ENCODE assay signal across 17 cellular contexts in the genomic region with DNA sequence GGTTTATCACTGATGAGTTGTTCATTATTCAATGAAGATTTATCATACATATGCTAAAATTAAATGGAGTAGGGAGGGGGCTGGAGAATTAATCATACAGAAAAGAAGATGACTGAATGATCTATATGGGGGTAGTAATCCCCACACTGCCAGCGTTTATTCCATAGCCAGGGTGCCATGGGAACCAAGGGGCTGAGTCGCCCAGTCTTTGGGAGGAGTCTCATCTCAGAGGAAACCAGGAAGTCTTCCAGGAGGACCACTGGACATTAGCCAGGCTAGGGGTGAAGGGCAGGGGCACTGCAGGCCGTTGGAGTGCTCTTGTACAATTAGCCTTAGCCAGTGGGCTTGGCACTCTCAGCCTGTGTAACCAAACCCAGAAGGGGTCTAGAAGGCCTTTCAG.
"Had no signal": no experiment of that assay in that cellular context is flagged by ENCODE, and none has a peak within 500 bp of the region (broad histone marks: within the 10 kb centered on the region; RNA-seq: fewer than 3 reads in every experiment).

No MANE protein-coding gene starts in this region.

- H3K9me3 Mint-ChIP-seq: activated CD4-positive, alpha-beta memory T cell treated with anti-CD3 and anti-CD28 coated beads for 36 hours; neural progenitor cell; stimulated activated effector memory CD8-positive, alpha-beta T cell treated with anti-CD3 and anti-CD28 coated beads, Interleukin-12 subunit alpha, Interleukin-12 subunit beta, amount 100 ng/mL, for 72 hours had no signal

- H3K27me3 ChIP-seq: left lung, neural progenitor cell, tibial artery had no signal

- H3K27ac Mint-ChIP-seq: activated CD4-positive, alpha-beta memory T cell treated with anti-CD3 and anti-CD28 coated beads for 36 hours; activated naive CD4-positive, alpha-beta T cell treated with anti-CD3 and anti-CD28 coated beads for 36 hours; activated naive CD8-positive, alpha-beta T cell treated with anti-CD3 and anti-CD28 coated beads, Interleukin-2, amount 10 ng/mL, durations not matched to agents 7 days and 5 days; mesothelial cell of epicardium; naive thymus-derived CD8-positive, alpha-beta T cell; stimulated activated effector memory CD8-positive, alpha-beta T cell treated with anti-CD3 and anti-CD28 coated beads, Interleukin-12 subunit alpha, Interleukin-12 subunit beta, amount 100 ng/mL, for 72 hours had no signal

- H3K27me3 Mint-ChIP-seq: activated CD4-positive, alpha-beta memory T cell treated with anti-CD3 and anti-CD28 coated beads for 36 hours; activated naive CD8-positive, alpha-beta T cell treated with anti-CD3 and anti-CD28 coated beads, Interleukin-2, amount 10 ng/mL, durations not matched to agents 7 days and 5 days; naive thymus-derived CD8-positive, alpha-beta T cell; stimulated activated naive CD8-positive, alpha-beta T cell treated with anti-CD3 and anti-CD28 coated beads, Interleukin-15, amount 100 ng/mL, for 72 hours had no signal

- H3K4me3 ChIP-seq: left lung, neural progenitor cell, tibial artery had no signal

- H3K36me3 ChIP-seq: left lung, neural progenitor cell, tibial artery had no signal

- H3K27ac ChIP-seq: epithelial cell of prostate, left lung, neural progenitor cell, tibial artery had no signal

- H3K4me1 ChIP-seq: neural progenitor cell, tibial artery had no signal

- H3K9me3 ChIP-seq: tibial artery had no signal

- H3K36me3 Mint-ChIP-seq: mesothelial cell of epicardium; stimulated activated effector memory CD8-positive, alpha-beta T cell treated with anti-CD3 and anti-CD28 coated beads, Interleukin-12 subunit alpha, Interleukin-12 subunit beta, amount 100 ng/mL, for 72 hours had no signal

- H3K4me3 Mint-ChIP-seq: activated CD4-positive, alpha-beta memory T cell treated with anti-CD3 and anti-CD28 coated beads for 36 hours; activated naive CD4-positive, alpha-beta T cell treated with anti-CD3 and anti-CD28 coated beads for 36 hours; activated naive CD8-positive, alpha-beta T cell treated with anti-CD3 and anti-CD28 coated beads, Interleukin-2, amount 10 ng/mL, durations not matched to agents 7 days and 5 days; mesothelial cell of epicardium; naive thymus-derived CD8-positive, alpha-beta T cell; neural progenitor cell; stimulated activated effector memory CD8-positive, alpha-beta T cell treated with anti-CD3 and anti-CD28 coated beads, Interleukin-12 subunit alpha, Interleukin-12 subunit beta, amount 100 ng/mL, for 72 hours; stimulated activated naive CD8-positive, alpha-beta T cell treated with anti-CD3 and anti-CD28 coated beads, Interleukin-15, amount 100 ng/mL, for 72 hours had no signal

- DNase-seq: activated CD4-positive, alpha-beta memory T cell treated with anti-CD3 and anti-CD28 coated beads for 36 hours; activated CD4-positive, alpha-beta T cell treated with anti-CD3 and anti-CD28 coated beads for 48 hours; activated naive CD4-positive, alpha-beta T cell treated with anti-CD3 and anti-CD28 coated beads for 36 hours; activated naive CD8-positive, alpha-beta T cell treated with anti-CD3 and anti-CD28 coated beads, Interleukin-2, amount 10 ng/mL, durations not matched to agents 7 days and 5 days; activated T-cell treated with anti-CD3 and anti-CD28 coated beads, Interleukin-2, amount 50 U/mL, for 48 hours; amniotic stem cell; left lung; naive thymus-derived CD8-positive, alpha-beta T cell; small intestine; stimulated activated CD4-positive, alpha-beta T cell treated with anti-CD3 and anti-CD28 coated beads, Interleukin-2, amount 100 ng/mL, for 24 hours; stimulated activated naive CD8-positive, alpha-beta T cell treated with anti-CD3 and anti-CD28 coated beads, Interleukin-15, amount 100 ng/mL, for 72 hours; tibial artery had no signal

- H3K4me1 Mint-ChIP-seq: neural progenitor cell; stimulated activated effector memory CD8-positive, alpha-beta T cell treated with anti-CD3 and anti-CD28 coated beads, Interleukin-12 subunit alpha, Interleukin-12 subunit beta, amount 100 ng/mL, for 72 hours; stimulated activated naive CD8-positive, alpha-beta T cell treated with anti-CD3 and anti-CD28 coated beads, Interleukin-15, amount 100 ng/mL, for 72 hours had no signal

- ATAC-seq: left lung; naive thymus-derived CD8-positive, alpha-beta T cell; sciatic nerve; stimulated activated effector memory CD8-positive, alpha-beta T cell treated with anti-CD3 and anti-CD28 coated beads, Interleukin-12 subunit alpha, Interleukin-12 subunit beta, amount 100 ng/mL, for 72 hours; stimulated activated naive CD8-positive, alpha-beta T cell treated with anti-CD3 and anti-CD28 coated beads, Interleukin-15, amount 100 ng/mL, for 72 hours had no signal
